22 cellular contexts compared by ENCODE assay signal in genomic region chr16:65154321-65154720, GRCh38. TPM values are rescaled to one million over a fixed set of nuclear protein-coding genes. Genes with fewer than 3 reads are reported as not detected.
DNase-seq lines count a peak whose midpoint lies in the region; ATAC-seq and TF ChIP-seq lines count a peak whose summit lies in the region.
"Had no signal": no experiment of that assay in that cellular context is flagged by ENCODE, and none has a peak within 500 bp of the region (broad histone marks: within the 10 kb centered on the region; RNA-seq: fewer than 3 reads in every experiment).

No MANE protein-coding gene starts in this region.

- H3K4me1 ChIP-seq in GM23338 (ENCODE audit: insufficient read depth) (peaks cover 8% of the 10 kb centered on the region; the same call in 1 of the 2 replicates), osteoblast (ENCODE audit: insufficient read depth, low read length) (no peaks in the 10 kb centered on the region), trophoblast cell (ENCODE audit: control insufficient read depth in 1 of 2, insufficient read depth in 2 of 2, low read length in 2 of 2) (no peaks in the 10 kb centered on the region)
- H3K4me1 ChIP-seq: BLaER1, gastrocnemius medialis, upper lobe of right lung had no signal

- H3K27me3 Mint-ChIP-seq in GM23338 (ENCODE audit: insufficient read depth, low read depth, poor library complexity), result peaks cover under 1% of the 10 kb centered on the region
- peaks cover 2% of the 10 kb centered on the region for H3K27me3 Mint-ChIP-seq in WTC11 (ENCODE audit: low read depth)
- no peaks in the 10 kb centered on the region for H3K27me3 Mint-ChIP-seq in natural killer cell treated with Interleukin-12 subunit alpha and Interleukin-12 subunit beta and Interleukin-15 and Interleukin-18, amount 100 ng/mL, for 72 hours
- H3K27me3 Mint-ChIP-seq: activated B cell treated with CpG ODN at 0.5 μM for 24 hours; activated CD4-positive, alpha-beta memory T cell treated with anti-CD3 and anti-CD28 coated beads for 36 hours had no signal

- peak; percentile 98 for ATAC-seq in GM23338
- ATAC-seq in WTC11, result peak; percentile 99
- no peak for ATAC-seq in natural killer cell treated with Interleukin-12 subunit alpha and Interleukin-12 subunit beta and Interleukin-15 and Interleukin-18, amount 100 ng/mL, for 72 hours
- ATAC-seq: gastrocnemius medialis, Panc1, right cardiac atrium, upper lobe of right lung had no signal

- H3K27ac ChIP-seq in GM23338 (ENCODE audit: low read depth) (no peak overlapping the region), osteoblast (ENCODE audit: low read depth, low read length) (no peak overlapping the region), trophoblast cell (ENCODE audit: low read depth, low read length) (no peak overlapping the region)
- H3K27ac ChIP-seq: BLaER1, epithelial cell of prostate, gastrocnemius medialis, neutrophil, upper lobe of right lung had no signal

- no peaks in the 10 kb centered on the region for H3F3A ChIP-seq in GM23338 (replicated peaks; ENCODE audit: low read depth)

- H3K27ac Mint-ChIP-seq in GM23338 (no peak overlapping the region), WTC11 (no peak overlapping the region)
- H3K27ac Mint-ChIP-seq in natural killer cell treated with Interleukin-12 subunit alpha and Interleukin-12 subunit beta and Interleukin-15 and Interleukin-18, amount 100 ng/mL, for 72 hours, result no peak overlapping the region
- H3K27ac Mint-ChIP-seq: activated B cell treated with CpG ODN at 0.5 μM for 24 hours; activated CD4-positive, alpha-beta memory T cell treated with anti-CD3 and anti-CD28 coated beads for 36 hours had no signal

- H3K4me3 Mint-ChIP-seq in GM23338, result no peak overlapping the region
- H3K4me3 Mint-ChIP-seq in WTC11, result no peak overlapping the region
- no peak overlapping the region for H3K4me3 Mint-ChIP-seq in natural killer cell treated with Interleukin-12 subunit alpha and Interleukin-12 subunit beta and Interleukin-15 and Interleukin-18, amount 100 ng/mL, for 72 hours
- H3K4me3 Mint-ChIP-seq: activated B cell treated with CpG ODN at 0.5 μM for 24 hours; activated CD4-positive, alpha-beta memory T cell treated with anti-CD3 and anti-CD28 coated beads for 36 hours had no signal

- POLR2A ChIA-PET in WTC11 (lab: Charles Lee), result no interaction called here

- no peak overlapping the region for H3K14ac ChIP-seq in trophoblast cell (ENCODE audit: low read length)

- H3K4me2 ChIP-seq in GM23338, result no peak overlapping the region
- no peak overlapping the region for H3K4me2 ChIP-seq in osteoblast (ENCODE audit: insufficient read depth, low read length)
- no peak overlapping the region for H3K4me2 ChIP-seq in trophoblast cell (ENCODE audit: low read length)
- H3K4me2 ChIP-seq: BLaER1 had no signal

- H3K9me3 ChIP-seq in osteoblast (ENCODE audit: low read depth, low read length), result no peaks in the 10 kb centered on the region
- no peaks in the 10 kb centered on the region for H3K9me3 ChIP-seq in trophoblast cell (ENCODE audit: insufficient read depth, low read depth, low read length)
- H3K9me3 ChIP-seq: BLaER1, gastrocnemius medialis, neutrophil, upper lobe of right lung had no signal

- no peak overlapping the region for H3K4ac ChIP-seq in trophoblast cell (ENCODE audit: low read depth, low read length)

- no peak overlapping the region for H4K8ac ChIP-seq in trophoblast cell (ENCODE audit: low read depth, low read length)

- H3K79me2 ChIP-seq in GM23338 (replicated peaks; ENCODE audit: insufficient read depth) (no peaks in the 10 kb centered on the region), osteoblast (ENCODE audit: insufficient read depth, low read length) (no peaks in the 10 kb centered on the region), trophoblast cell (ENCODE audit: control insufficient read depth, insufficient read depth, low read length, poor library complexity) (no peaks in the 10 kb centered on the region)

- H3K9me3 Mint-ChIP-seq in GM23338, result no peaks in the 10 kb centered on the region
- H3K9me3 Mint-ChIP-seq in WTC11, result no peaks in the 10 kb centered on the region
- H3K9me3 Mint-ChIP-seq in natural killer cell treated with Interleukin-12 subunit alpha and Interleukin-12 subunit beta and Interleukin-15 and Interleukin-18, amount 100 ng/mL, for 72 hours, result peaks cover 7% of the 10 kb centered on the region

- H3K27me3 ChIP-seq in GM23338 (ENCODE audit: insufficient read depth) (no peaks in the 10 kb centered on the region), osteoblast (ENCODE audit: insufficient read depth, low read length) (no peaks in the 10 kb centered on the region), trophoblast cell (ENCODE audit: insufficient read depth, low read length) (no peaks in the 10 kb centered on the region)
- H3K27me3 ChIP-seq: BLaER1, gastrocnemius medialis, neutrophil, upper lobe of right lung had no signal

- no peaks in the 10 kb centered on the region for H3K9me2 ChIP-seq in GM23338 (ENCODE audit: insufficient read depth)

- TF ChIP-seq CTCF in GM23338 (conservative IDR thresholded peaks at IDR 0.05; ENCODE audit: low read depth in 2 of 2) (no peak), WTC11 (IDR thresholded peaks at IDR 0.05) (no peak), osteoblast (IDR thresholded peaks at IDR 0.05; ENCODE audit: extremely low read depth, low read depth, low read length) (no peak)

- WGBS in trophoblast cell (ENCODE audit: extremely low coverage, insufficient coverage, insufficient read length), result no CpG with 5 or more reads among the region's 3 CpGs

- H2AK5ac ChIP-seq in trophoblast cell (ENCODE audit: low read length), result no peak overlapping the region

- H3K4me3 ChIP-seq in GM23338 (no peak overlapping the region), osteoblast (ENCODE audit: insufficient read depth, low read length) (no peak overlapping the region), trophoblast cell (ENCODE audit: low read depth, low read length) (no peak overlapping the region)
- H3K4me3 ChIP-seq: BLaER1, gastrocnemius medialis, upper lobe of right lung had no signal

- DNase-seq in GM23338 (ENCODE audit: low spot score) (peak; percentile 76), WTC11 (ENCODE audit: low spot score) (peak; percentile 42), iPS DF 4.7 (ENCODE audit: extremely low read depth, low spot score) (peak; percentile 41), osteoblast (ENCODE audit: insufficient read length, low spot score, missing footprints) (peak; percentile 9), HCEC 1CT (no peak), trophoblast cell (no peak)
- DNase-seq in natural killer cell treated with Interleukin-12 subunit alpha and Interleukin-12 subunit beta and Interleukin-15 and Interleukin-18, amount 100 ng/mL, for 72 hours (ENCODE audit: low spot score), result no peak
- DNase-seq: activated B cell treated with CpG ODN at 0.5 μM for 24 hours; activated CD4-positive, alpha-beta memory T cell treated with anti-CD3 and anti-CD28 coated beads for 36 hours; activated gamma-delta T cell treated with Interleukin-2 at 50 U/mL for 16 hours; amygdala; caudate nucleus; gastrocnemius medialis; NCI-H1694 treated with DMSO at 0.1 percent for 48 hours; stimulated activated CD8-positive, alpha-beta memory T cell treated with anti-CD3 and anti-CD28 coated beads, Interleukin-4, amount 100 ng/mL, for 48 hours; upper lobe of right lung had no signal

- no peak overlapping the region for H3K9ac ChIP-seq in trophoblast cell (ENCODE audit: low read length)
- H3K9ac ChIP-seq: BLaER1 had no signal

- no peaks in the 10 kb centered on the region for H3K36me3 Mint-ChIP-seq in GM23338 (ENCODE audit: low read depth)
- no peaks in the 10 kb centered on the region for H3K36me3 Mint-ChIP-seq in WTC11
- H3K36me3 Mint-ChIP-seq in natural killer cell treated with Interleukin-12 subunit alpha and Interleukin-12 subunit beta and Interleukin-15 and Interleukin-18, amount 100 ng/mL, for 72 hours, result no peaks in the 10 kb centered on the region
- H3K36me3 Mint-ChIP-seq: activated CD4-positive, alpha-beta memory T cell treated with anti-CD3 and anti-CD28 coated beads for 36 hours had no signal

- no peak overlapping the region for H4K91ac ChIP-seq in trophoblast cell (ENCODE audit: low read depth, low read length)

- H3K79me1 ChIP-seq in trophoblast cell (ENCODE audit: low read length), result no peaks in the 10 kb centered on the region

- no peak overlapping the region for H2BK12ac ChIP-seq in trophoblast cell (ENCODE audit: low read length)

- H3K36me3 ChIP-seq in GM23338 (ENCODE audit: insufficient read depth) (no peaks in the 10 kb centered on the region), osteoblast (ENCODE audit: insufficient read depth, low read length) (no peaks in the 10 kb centered on the region), trophoblast cell (ENCODE audit: control insufficient read depth in 1 of 2, insufficient read depth in 2 of 2, low read length in 2 of 2) (no peaks in the 10 kb centered on the region)
- H3K36me3 ChIP-seq: BLaER1, gastrocnemius medialis, neutrophil, upper lobe of right lung had no signal

- H4K12ac ChIP-seq in trophoblast cell (ENCODE audit: low read depth, low read length), result no peak overlapping the region

- no peaks in the 10 kb centered on the region for H4K20me1 ChIP-seq in GM23338 (replicated peaks; ENCODE audit: insufficient read depth)
- no peaks in the 10 kb centered on the region for H4K20me1 ChIP-seq in osteoblast (ENCODE audit: insufficient read depth, low read length)
- H4K20me1 ChIP-seq: BLaER1 had no signal

- no peak overlapping the region for H2AFZ ChIP-seq in GM23338
- no peak overlapping the region for H2AFZ ChIP-seq in osteoblast (ENCODE audit: low read length)
- no peak overlapping the region for H2AFZ ChIP-seq in trophoblast cell (ENCODE audit: insufficient read depth, low read length, poor library complexity)

- no peak overlapping the region for H2BK5ac ChIP-seq in trophoblast cell (ENCODE audit: low read depth, low read length, poor library complexity)

- CTCF ChIA-PET in WTC11 (lab: Charles Lee), result no interaction called here

- no peak overlapping the region for H3K23ac ChIP-seq in trophoblast cell (ENCODE audit: low read length)

- peaks cover 16% of the 10 kb centered on the region for H3K4me1 Mint-ChIP-seq in GM23338
- H3K4me1 Mint-ChIP-seq in WTC11, result peaks cover 16% of the 10 kb centered on the region
- no peaks in the 10 kb centered on the region for H3K4me1 Mint-ChIP-seq in natural killer cell treated with Interleukin-12 subunit alpha and Interleukin-12 subunit beta and Interleukin-15 and Interleukin-18, amount 100 ng/mL, for 72 hours (ENCODE audit: low read depth in 2 of 2)
- H3K4me1 Mint-ChIP-seq: activated B cell treated with CpG ODN at 0.5 μM for 24 hours had no signal

- no peak overlapping the region for H2BK120ac ChIP-seq in trophoblast cell (ENCODE audit: insufficient read depth, low read length, poor library complexity)

- H3K18ac ChIP-seq in trophoblast cell (ENCODE audit: low read length), result no peak overlapping the region

TF ChIP-seq in WTC11, 78 proteins besides CTCF, POLR2A, EP300 and RAD21 (continues in another document):
- no peak for TF ChIP-seq OVOL2 (CRISPR knock-in tag; IDR thresholded peaks at IDR 0.05; ENCODE audit: borderline replicate concordance)

RNA-seq across cellular contexts. Expression of gene CDH11, which starts 32.5 kb away (rescaled TPM):
- total RNA-seq in GM23338 (2014; rRNA removed; shearing (Covaris generic)), result 8.9 and 19.6 TPM in 2 replicates
- polyA plus RNA-seq in GM23338 (2016; fragmentation: Nextera tagmentation; extraction: Ambion mirVana), result 1.4 and 3.5 TPM in 2 replicates
- total RNA-seq in WTC11 (2021), result 9.8 to 11.6 TPM (median 10.1 TPM) in 3 replicates
- 1,097 and 1,116 TPM in 2 replicates for total RNA-seq in osteoblast
- total RNA-seq in natural killer cell treated with Interleukin-12 subunit alpha and Interleukin-12 subunit beta and Interleukin-15 and Interleukin-18, amount 100 ng/mL, for 72 hours, result not detected
- 118 and 123 TPM in 2 replicates for polyA plus RNA-seq in trophoblast cell (2013)
- total RNA-seq: activated B cell treated with CpG ODN at 0.5 μM for 24 hours; activated CD4-positive, alpha-beta memory T cell treated with anti-CD3 and anti-CD28 coated beads for 36 hours; G401 had no signal

Comparison
In these comparisons a context has a peak if more than half of its experiments do, and no peak if none do; other contexts are left out.
1. ATAC-seq: peak in GM23338 (single experiment) and WTC11 (single experiment); none in natural killer cell treated with Interleukin-12 subunit alpha and Interleukin-12 subunit beta and Interleukin-15 and Interleukin-18, amount 100 ng/mL, for 72 hours (0 of 2).
2. DNase-seq: peak in GM23338 (single experiment), WTC11 (single experiment), iPS DF 4.7 (single experiment) and osteoblast (single experiment); none in HCEC 1CT (single experiment), natural killer cell treated with Interleukin-12 subunit alpha and Interleukin-12 subunit beta and Interleukin-15 and Interleukin-18, amount 100 ng/mL, for 72 hours (single experiment) and trophoblast cell (0 of 2).
3. RNA of gene CDH11, which starts 32.5 kb away (total RNA-seq): 1,097 to 1,116 TPM in osteoblast; 8.9 to 19.6 TPM in GM23338, 9.8 to 11.6 TPM in WTC11 and not detected in natural killer cell treated with Interleukin-12 subunit alpha and Interleukin-12 subunit beta and Interleukin-15 and Interleukin-18, amount 100 ng/mL, for 72 hours; every median in the first group is over 10 times any median in the second.